In the genomic region with DNA sequence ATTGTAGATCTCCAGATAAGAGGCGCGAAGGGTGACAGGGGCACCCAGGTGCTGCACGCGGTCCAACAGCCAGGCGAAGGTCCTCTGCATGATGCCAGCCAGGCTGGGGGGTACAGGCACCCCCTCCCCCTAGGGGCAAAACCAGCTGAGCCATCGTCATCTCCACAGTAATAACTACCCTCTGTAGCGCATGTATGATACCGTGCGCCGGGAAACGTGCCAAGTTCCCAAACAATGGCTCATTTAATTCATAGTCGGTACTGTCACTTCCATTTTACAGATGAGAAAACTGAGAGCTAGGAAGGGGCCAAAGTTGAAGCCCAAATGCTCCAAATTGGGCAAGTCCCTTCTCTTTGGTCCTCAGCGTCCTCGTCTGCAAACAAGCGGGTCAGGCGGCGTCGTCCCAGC, we compare ENCODE assay signal across 9 cellular contexts. TPM values are rescaled to one million over a fixed set of nuclear protein-coding genes. Genes with fewer than 3 reads are reported as not detected.
DNase-seq lines count a peak whose midpoint lies in the region; ATAC-seq and TF ChIP-seq lines count a peak whose summit lies in the region.
"Had no signal": no experiment of that assay in that cellular context is flagged by ENCODE, and none has a peak within 500 bp of the region (broad histone marks: within the 10 kb centered on the region; RNA-seq: fewer than 3 reads in every experiment).

No MANE protein-coding gene starts in this region.

- H3K4me1 Mint-ChIP-seq in activated CD4-positive, alpha-beta memory T cell treated with anti-CD3 and anti-CD28 coated beads for 36 hours (ENCODE audit: low read depth): peaks cover 5% of the 10 kb centered on the region
- H3K4me1 Mint-ChIP-seq in activated CD4-positive, alpha-beta memory T cell treated with anti-CD3 and anti-CD28 coated beads, Interleukin-2, amount 10 ng/mL, durations not matched to agents 7 days and 5 days: peaks cover 7% of the 10 kb centered on the region
- peaks cover 5% of the 10 kb centered on the region for H3K4me1 Mint-ChIP-seq in activated T-helper 1 cell treated with anti-CD3 and anti-CD28 coated beads, Interleukin-12 subunit alpha, Interleukin-12 subunit beta, Interleukin-2, Interleukin-4 antibody, amounts not matched to agents 30 ng/mL and 10 ng/mL and 1 ng/mL, durations not matched to agents 14 hours and 24 hours and 36 hours (ENCODE audit: low read depth)

- POLR2A ChIA-PET in activated CD4-positive, alpha-beta memory T cell treated with anti-CD3 and anti-CD28 coated beads for 36 hours (lab: Charles Lee): no interaction called here
- POLR2A ChIA-PET in activated CD4-positive, alpha-beta memory T cell treated with anti-CD3 and anti-CD28 coated beads, Interleukin-2, amount 10 ng/mL, durations not matched to agents 7 days and 5 days (lab: Charles Lee): no interaction called here

- H3K27ac Mint-ChIP-seq in activated CD4-positive, alpha-beta memory T cell treated with anti-CD3 and anti-CD28 coated beads for 36 hours: no peak overlapping the region
- no peak overlapping the region for H3K27ac Mint-ChIP-seq in activated CD4-positive, alpha-beta memory T cell treated with anti-CD3 and anti-CD28 coated beads, Interleukin-2, amount 10 ng/mL, durations not matched to agents 7 days and 5 days
- no peak overlapping the region for H3K27ac Mint-ChIP-seq in activated T-helper 1 cell treated with anti-CD3 and anti-CD28 coated beads, Interleukin-12 subunit alpha, Interleukin-12 subunit beta, Interleukin-2, Interleukin-4 antibody, amounts not matched to agents 30 ng/mL and 10 ng/mL and 1 ng/mL, durations not matched to agents 14 hours and 24 hours and 36 hours

- H3K9me3 ChIP-seq in thoracic aorta: no peaks in the 10 kb centered on the region

- H3K27me3 ChIP-seq in thoracic aorta (replicated peaks; ENCODE audit: insufficient read depth): no peaks in the 10 kb centered on the region

- CTCF ChIA-PET in activated CD4-positive, alpha-beta memory T cell treated with anti-CD3 and anti-CD28 coated beads for 36 hours (lab: Charles Lee): interaction anchor here (1.0 to 5.4 kb wide), 2 partner anchors 10 to 14 kb away, joined by 5 to 40 read pairs; no protein-coding TSS in a partner anchor
- CTCF ChIA-PET in activated CD4-positive, alpha-beta memory T cell treated with anti-CD3 and anti-CD28 coated beads, Interleukin-2, amount 10 ng/mL, durations not matched to agents 7 days and 5 days (lab: Charles Lee): interaction anchor here (1.1 kb wide), 1 partner anchor 15 kb away, joined by 3 read pairs; no protein-coding TSS in a partner anchor

- H3K27me3 Mint-ChIP-seq in activated CD4-positive, alpha-beta memory T cell treated with anti-CD3 and anti-CD28 coated beads for 36 hours: peaks cover 40% of the 10 kb centered on the region
- H3K27me3 Mint-ChIP-seq in activated CD4-positive, alpha-beta memory T cell treated with anti-CD3 and anti-CD28 coated beads, Interleukin-2, amount 10 ng/mL, durations not matched to agents 7 days and 5 days: peaks cover 20% of the 10 kb centered on the region
- H3K27me3 Mint-ChIP-seq in activated T-helper 1 cell treated with anti-CD3 and anti-CD28 coated beads, Interleukin-12 subunit alpha, Interleukin-12 subunit beta, Interleukin-2, Interleukin-4 antibody, amounts not matched to agents 30 ng/mL and 10 ng/mL and 1 ng/mL, durations not matched to agents 14 hours and 24 hours and 36 hours (ENCODE audit: insufficient read depth): peaks cover 34% of the 10 kb centered on the region

- H3K36me3 ChIP-seq in thoracic aorta: no peaks in the 10 kb centered on the region

- intact Hi-C loops in activated CD4-positive, alpha-beta memory T cell treated with anti-CD3 and anti-CD28 coated beads for 36 hours (cut with micrococcal nuclease): no loop called here
- intact Hi-C loops in activated T-helper 1 cell treated with anti-CD3 and anti-CD28 coated beads, Interleukin-12 subunit alpha, Interleukin-12 subunit beta, Interleukin-2, Interleukin-4 antibody, amounts not matched to agents 30 ng/mL and 10 ng/mL and 1 ng/mL, durations not matched to agents 14 hours and 24 hours and 36 hours (cut with micrococcal nuclease): loop anchor here (5.0 kb wide), 2 partner anchors 290 to 945 kb away; a partner anchor contains a TSS
- intact Hi-C loops in left colon (cut with DNase I, micrococcal nuclease): no loop called here
- intact Hi-C loops in sciatic nerve (cut with DNase I): no loop called here

- no peak overlapping the region for H3K27ac ChIP-seq in thoracic aorta

- peak; percentile 27 for DNase-seq in activated CD4-positive, alpha-beta memory T cell treated with anti-CD3 and anti-CD28 coated beads for 36 hours
- DNase-seq in activated CD4-positive, alpha-beta memory T cell treated with anti-CD3 and anti-CD28 coated beads, Interleukin-2, amount 10 ng/mL, durations not matched to agents 7 days and 5 days: no peak
- DNase-seq in activated T-helper 1 cell treated with anti-CD3 and anti-CD28 coated beads, Interleukin-12 subunit alpha, Interleukin-12 subunit beta, Interleukin-2, Interleukin-4 antibody, amounts not matched to agents 30 ng/mL and 10 ng/mL and 1 ng/mL, durations not matched to agents 14 hours and 24 hours and 36 hours (ENCODE audit: low spot score): no peak
- DNase-seq in left colon (peak; percentile 66 to 78), thoracic aorta (ENCODE audit: low spot score) (no peak), sciatic nerve (ENCODE audit: low spot score) (no peak), cerebellum (ENCODE audit: low spot score) (no peak)
- DNase-seq: DND-41 had no signal

- TF ChIP-seq CTCF in thoracic aorta (IDR thresholded peaks at IDR 0.05): no peak

- peaks cover 4 to 7% of the 10 kb centered on the region in 2 donors for H3K4me1 ChIP-seq in thoracic aorta (ENCODE audit: control insufficient read depth in 1 of 2, low read depth in 2 of 2)

- H3K9me3 Mint-ChIP-seq in activated CD4-positive, alpha-beta memory T cell treated with anti-CD3 and anti-CD28 coated beads for 36 hours: peaks cover 5% of the 10 kb centered on the region
- H3K9me3 Mint-ChIP-seq in activated CD4-positive, alpha-beta memory T cell treated with anti-CD3 and anti-CD28 coated beads, Interleukin-2, amount 10 ng/mL, durations not matched to agents 7 days and 5 days: no peaks in the 10 kb centered on the region
- peaks cover 4% of the 10 kb centered on the region for H3K9me3 Mint-ChIP-seq in activated T-helper 1 cell treated with anti-CD3 and anti-CD28 coated beads, Interleukin-12 subunit alpha, Interleukin-12 subunit beta, Interleukin-2, Interleukin-4 antibody, amounts not matched to agents 30 ng/mL and 10 ng/mL and 1 ng/mL, durations not matched to agents 14 hours and 24 hours and 36 hours

- H3K4me3 ChIP-seq in thoracic aorta: peak overlapping the region; percentile 72

- no peaks in the 10 kb centered on the region for H3K36me3 Mint-ChIP-seq in activated CD4-positive, alpha-beta memory T cell treated with anti-CD3 and anti-CD28 coated beads for 36 hours
- no peaks in the 10 kb centered on the region for H3K36me3 Mint-ChIP-seq in activated CD4-positive, alpha-beta memory T cell treated with anti-CD3 and anti-CD28 coated beads, Interleukin-2, amount 10 ng/mL, durations not matched to agents 7 days and 5 days (ENCODE audit: low read depth)
- H3K36me3 Mint-ChIP-seq in activated T-helper 1 cell treated with anti-CD3 and anti-CD28 coated beads, Interleukin-12 subunit alpha, Interleukin-12 subunit beta, Interleukin-2, Interleukin-4 antibody, amounts not matched to agents 30 ng/mL and 10 ng/mL and 1 ng/mL, durations not matched to agents 14 hours and 24 hours and 36 hours (ENCODE audit: low read depth): no peaks in the 10 kb centered on the region

- no peak overlapping the region for H3K4me3 Mint-ChIP-seq in activated CD4-positive, alpha-beta memory T cell treated with anti-CD3 and anti-CD28 coated beads for 36 hours
- H3K4me3 Mint-ChIP-seq in activated CD4-positive, alpha-beta memory T cell treated with anti-CD3 and anti-CD28 coated beads, Interleukin-2, amount 10 ng/mL, durations not matched to agents 7 days and 5 days: no peak overlapping the region
- H3K4me3 Mint-ChIP-seq in activated T-helper 1 cell treated with anti-CD3 and anti-CD28 coated beads, Interleukin-12 subunit alpha, Interleukin-12 subunit beta, Interleukin-2, Interleukin-4 antibody, amounts not matched to agents 30 ng/mL and 10 ng/mL and 1 ng/mL, durations not matched to agents 14 hours and 24 hours and 36 hours: peak overlapping the region; percentile 30

- ATAC-seq in left colon (peak; percentile 33), thoracic aorta (ENCODE audit: insufficient number of reproducible peaks, low FRiP score, low read depth) (no peak), GM18861 (IDR thresholded peaks at IDR 0.05; ENCODE audit: unreplicated experiment) (no peak), sciatic nerve (no peak)

RNA-seq across cellular contexts. Expression of a gene that starts 1.5 kb away (rescaled TPM):
- not detected for total RNA-seq in activated CD4-positive, alpha-beta memory T cell treated with anti-CD3 and anti-CD28 coated beads for 36 hours
- not detected for total RNA-seq in activated CD4-positive, alpha-beta memory T cell treated with anti-CD3 and anti-CD28 coated beads, Interleukin-2, amount 10 ng/mL, durations not matched to agents 7 days and 5 days
- not detected in 2 replicates for total RNA-seq in activated T-helper 1 cell treated with anti-CD3 and anti-CD28 coated beads, Interleukin-12 subunit alpha, Interleukin-12 subunit beta, Interleukin-2, Interleukin-4 antibody, amounts not matched to agents 30 ng/mL and 10 ng/mL and 1 ng/mL, durations not matched to agents 14 hours and 24 hours and 36 hours
- total RNA-seq in left colon: 10 to 100 TPM; 19.5 to 27.9 TPM
- total RNA-seq in thoracic aorta: not detected
- total RNA-seq in sciatic nerve: 0.22 TPM
- total RNA-seq in cerebellum: 11.6 TPM

RNA-seq across cellular contexts. Expression of a gene that starts 19.5 kb away (rescaled TPM):
- not detected for total RNA-seq in activated CD4-positive, alpha-beta memory T cell treated with anti-CD3 and anti-CD28 coated beads for 36 hours
- not detected for total RNA-seq in activated CD4-positive, alpha-beta memory T cell treated with anti-CD3 and anti-CD28 coated beads, Interleukin-2, amount 10 ng/mL, durations not matched to agents 7 days and 5 days
- not detected in 2 replicates for total RNA-seq in activated T-helper 1 cell treated with anti-CD3 and anti-CD28 coated beads, Interleukin-12 subunit alpha, Interleukin-12 subunit beta, Interleukin-2, Interleukin-4 antibody, amounts not matched to agents 30 ng/mL and 10 ng/mL and 1 ng/mL, durations not matched to agents 14 hours and 24 hours and 36 hours
- total RNA-seq in left colon (under 1 TPM; 0.39 to 0.64 TPM), thoracic aorta (not detected), sciatic nerve (not detected), cerebellum (not detected)

RNA-seq across cellular contexts. Expression of a gene that starts 57.7 kb away (rescaled TPM):
- total RNA-seq in activated CD4-positive, alpha-beta memory T cell treated with anti-CD3 and anti-CD28 coated beads for 36 hours: 1 to 10 TPM; 4.0 to 4.1 TPM
- 1 to 10 TPM in 1 of 2 experiments, under 1 TPM in 1; 0.50 to 1.2 TPM for total RNA-seq in activated CD4-positive, alpha-beta memory T cell treated with anti-CD3 and anti-CD28 coated beads, Interleukin-2, amount 10 ng/mL, durations not matched to agents 7 days and 5 days
- total RNA-seq in activated T-helper 1 cell treated with anti-CD3 and anti-CD28 coated beads, Interleukin-12 subunit alpha, Interleukin-12 subunit beta, Interleukin-2, Interleukin-4 antibody, amounts not matched to agents 30 ng/mL and 10 ng/mL and 1 ng/mL, durations not matched to agents 14 hours and 24 hours and 36 hours: 6.1 and 7.4 TPM in 2 replicates
- total RNA-seq in left colon: 1 to 10 TPM; 2.7 to 3.7 TPM
- 10 to 100 TPM; 18.5 to 57.1 TPM for total RNA-seq in thoracic aorta
- total RNA-seq in sciatic nerve: 42.4 TPM
- 15.5 TPM for total RNA-seq in cerebellum

Comparison
In these comparisons a context has a peak if more than half of its experiments do, and no peak if none do; other contexts are left out.
1. DNase-seq: peak in activated CD4-positive, alpha-beta memory T cell treated with anti-CD3 and anti-CD28 coated beads for 36 hours (single experiment) and left colon (2 of 2); none in activated CD4-positive, alpha-beta memory T cell treated with anti-CD3 and anti-CD28 coated beads, Interleukin-2, amount 10 ng/mL, durations not matched to agents 7 days and 5 days (single experiment), activated T-helper 1 cell treated with anti-CD3 and anti-CD28 coated beads, Interleukin-12 subunit alpha, Interleukin-12 subunit beta, Interleukin-2, Interleukin-4 antibody, amounts not matched to agents 30 ng/mL and 10 ng/mL and 1 ng/mL, durations not matched to agents 14 hours and 24 hours and 36 hours (single experiment), thoracic aorta (single experiment), sciatic nerve (single experiment) and cerebellum (single experiment).
2. RNA of a gene that starts 1.5 kb away (total RNA-seq): 19.5 to 27.9 TPM in left colon and 11.6 TPM in cerebellum (single experiment); 0.22 TPM in sciatic nerve (single experiment), not detected in thoracic aorta, not detected in activated CD4-positive, alpha-beta memory T cell treated with anti-CD3 and anti-CD28 coated beads, Interleukin-2, amount 10 ng/mL, durations not matched to agents 7 days and 5 days, not detected in activated CD4-positive, alpha-beta memory T cell treated with anti-CD3 and anti-CD28 coated beads for 36 hours and not detected in activated T-helper 1 cell treated with anti-CD3 and anti-CD28 coated beads, Interleukin-12 subunit alpha, Interleukin-12 subunit beta, Interleukin-2, Interleukin-4 antibody, amounts not matched to agents 30 ng/mL and 10 ng/mL and 1 ng/mL, durations not matched to agents 14 hours and 24 hours and 36 hours; every median in the first group is over 10 times any median in the second.